Comparison of ENCODE assay signal across 22 cellular contexts in the genomic region with DNA sequence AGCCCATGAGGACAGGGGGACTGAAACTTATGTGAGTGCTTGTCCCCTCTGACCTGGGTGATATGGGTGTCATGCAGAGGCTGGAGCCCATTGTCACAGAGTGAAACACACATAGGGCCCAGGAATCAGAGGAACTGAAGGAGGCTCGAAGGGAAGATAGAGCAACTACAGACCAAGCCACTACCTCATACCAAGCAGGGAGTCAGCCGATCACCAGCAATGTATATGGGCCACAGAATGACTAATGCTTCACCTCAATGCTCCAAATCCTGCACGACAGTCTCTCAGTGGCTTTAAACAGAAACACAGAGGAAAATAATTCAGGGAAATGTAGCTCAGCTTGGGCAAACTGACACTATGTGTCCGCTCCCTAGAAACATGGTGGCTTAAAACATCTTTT.
"Had no signal": no experiment of that assay in that cellular context is flagged by ENCODE, and none has a peak within 500 bp of the region (broad histone marks: within the 10 kb centered on the region; RNA-seq: fewer than 3 reads in every experiment).

No MANE protein-coding gene starts in this region.

- H3K27me3 ChIP-seq: esophagus squamous epithelium, heart left ventricle, neutrophil, spleen, suprapubic skin, thyroid gland had no signal

- H3K27ac ChIP-seq: coronary artery, esophagus squamous epithelium, heart left ventricle, neutrophil, psoas muscle, spleen, suprapubic skin, thyroid gland had no signal

- ATAC-seq: heart left ventricle; mucosa of descending colon; naive thymus-derived CD8-positive, alpha-beta T cell; psoas muscle; sciatic nerve had no signal

- H3K27me3 Mint-ChIP-seq: naive thymus-derived CD8-positive, alpha-beta T cell; type B pancreatic cell had no signal

- H3K9me3 Mint-ChIP-seq: naive thymus-derived CD8-positive, alpha-beta T cell; type B pancreatic cell had no signal

- H3K4me3 Mint-ChIP-seq: naive thymus-derived CD8-positive, alpha-beta T cell; type B pancreatic cell had no signal

- H3K4me1 ChIP-seq: esophagus squamous epithelium, psoas muscle, spleen, suprapubic skin, thyroid gland had no signal

- DNase-seq: effector CD4-positive, alpha-beta T cell; esophagus squamous epithelium; foreskin fibroblast; heart left ventricle; hippocampal formation; kidney glomerular epithelial cell; mammary epithelial cell; mucosa of descending colon; naive thymus-derived CD8-positive, alpha-beta T cell; psoas muscle; retina; spleen; stimulated activated CD4-positive, alpha-beta T cell treated with anti-CD3 and anti-CD28 coated beads, Interleukin-15, amount 100 ng/mL, for 24 hours; stimulated activated CD4-positive, alpha-beta T cell treated with anti-CD3 and anti-CD28 coated beads, Interleukin-1b, Interleukin-23, amount 100 ng/mL, for 48 hours; stimulated activated CD4-positive, alpha-beta T cell treated with anti-CD3 and anti-CD28 coated beads, Interleukin-4, amount 100 ng/mL, for 4 hours; stimulated activated naive CD4-positive, alpha-beta T cell; thyroid gland had no signal

- H3K9me3 ChIP-seq: esophagus squamous epithelium, heart left ventricle, mucosa of descending colon, neutrophil, psoas muscle, spleen, suprapubic skin, thyroid gland had no signal

- H3K36me3 Mint-ChIP-seq: naive thymus-derived CD8-positive, alpha-beta T cell; type B pancreatic cell had no signal

- H3K4me1 Mint-ChIP-seq: naive thymus-derived CD8-positive, alpha-beta T cell had no signal

- H3K27ac Mint-ChIP-seq: naive thymus-derived CD8-positive, alpha-beta T cell; type B pancreatic cell had no signal
